ENCODE assay signal across 1 cellular context in the genomic region with DNA sequence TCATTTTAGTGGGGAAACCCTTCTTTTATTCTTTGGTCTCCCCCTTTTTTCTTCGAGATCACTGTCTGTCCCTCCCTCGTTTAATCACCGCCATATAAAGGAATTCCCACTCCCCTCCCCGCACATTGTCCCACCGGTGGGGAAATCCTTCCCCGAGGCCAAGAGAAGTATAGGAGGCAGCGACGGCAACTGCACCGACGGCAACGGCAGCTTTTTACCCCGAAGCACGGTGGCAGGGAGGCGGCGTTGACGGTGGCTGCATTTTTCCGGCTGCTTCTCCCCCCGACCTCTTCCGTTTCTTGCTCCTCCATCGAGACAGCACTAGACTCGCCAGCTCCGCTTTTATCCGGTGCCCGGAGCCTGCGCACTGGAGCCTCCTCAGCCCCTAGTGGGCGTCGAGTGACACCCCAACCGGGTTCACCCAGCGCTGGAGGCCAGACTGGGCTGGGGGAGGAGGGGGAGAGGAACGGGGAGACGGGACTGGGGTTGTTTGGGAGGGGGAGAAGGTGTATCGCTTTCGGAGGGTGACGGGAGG.
TF ChIP-seq lines count a peak whose summit lies in the region.

No MANE protein-coding gene starts in this region.

TF ChIP-seq in K562, 482 proteins besides CTCF, POLR2A, EP300 and RAD21 (continued from another document and continues in another):
- TF ChIP-seq, protein P1, sequence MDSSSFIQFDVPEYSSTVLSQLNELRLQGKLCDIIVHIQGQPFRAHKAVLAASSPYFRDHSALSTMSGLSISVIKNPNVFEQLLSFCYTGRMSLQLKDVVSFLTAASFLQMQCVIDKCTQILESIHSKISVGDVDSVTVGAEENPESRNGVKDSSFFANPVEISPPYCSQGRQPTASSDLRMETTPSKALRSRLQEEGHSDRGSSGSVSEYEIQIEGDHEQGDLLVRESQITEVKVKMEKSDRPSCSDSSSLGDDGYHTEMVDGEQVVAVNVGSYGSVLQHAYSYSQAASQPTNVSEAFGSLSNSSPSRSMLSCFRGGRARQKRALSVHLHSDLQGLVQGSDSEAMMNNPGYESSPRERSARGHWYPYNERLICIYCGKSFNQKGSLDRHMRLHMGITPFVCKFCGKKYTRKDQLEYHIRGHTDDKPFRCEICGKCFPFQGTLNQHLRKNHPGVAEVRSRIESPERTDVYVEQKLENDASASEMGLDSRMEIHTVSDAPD (CRISPR knock-in tag; IDR thresholded peaks at IDR 0.05), result no peak
- TF ChIP-seq NR2C2 (CRISPR knock-in tag; IDR thresholded peaks at IDR 0.05), result peak; percentile 55
- TF ChIP-seq NR2C2 (tag; IDR thresholded peaks at IDR 0.05), result no peak; the same call in 1 of the 2 replicates
- peak; percentile 98 for TF ChIP-seq RBM39 (optimal IDR thresholded peaks at IDR 0.05; ENCODE audit: low read depth, low read length)
- TF ChIP-seq CBX8 (IDR thresholded peaks at IDR 0.05; ENCODE audit: borderline replicate concordance, extremely low read depth, low read depth, low read length, poor library complexity, severe bottlenecking), result no peak
- TF ChIP-seq NR2F6 (CRISPR knock-in tag; IDR thresholded peaks at IDR 0.05), result peak; percentile 89
- no peak; the same call in 1 of the 2 replicates for TF ChIP-seq FOXJ2 (tag; IDR thresholded peaks at IDR 0.05)
- TF ChIP-seq U2AF1 (optimal IDR thresholded peaks at IDR 0.05; ENCODE audit: low read depth, low read length), result peak; percentile 42
- TF ChIP-seq MCM2 (IDR thresholded peaks at IDR 0.05; ENCODE audit: low read depth), result no peak
- no peak for TF ChIP-seq GABPA (tag; conservative IDR thresholded peaks at IDR 0.05; ENCODE audit: low read depth)
- TF ChIP-seq MEF2A (IDR thresholded peaks at IDR 0.05; ENCODE audit: control insufficient read depth, low read depth, low read length), result no peak
- TF ChIP-seq CTBP1 (IDR thresholded peaks at IDR 0.05; ENCODE audit: borderline replicate concordance), result no peak
- TF ChIP-seq KLF13 (tag; IDR thresholded peaks at IDR 0.05; ENCODE audit: borderline replicate concordance, low read depth), result no peak
- peak; percentile 98 for TF ChIP-seq POLR2H (tag; IDR thresholded peaks at IDR 0.05; ENCODE audit: low read depth)
- TF ChIP-seq FOXK2 (conservative IDR thresholded peaks at IDR 0.05 in 1 of 2, IDR thresholded peaks at IDR 0.05 in 1 of 2; ENCODE audit: low read depth in 2 of 2), result peak; percentile 47 to 75; a peak in 2 of 4 replicates
- no peak for TF ChIP-seq ZC3H4 (CRISPR knock-in tag; IDR thresholded peaks at IDR 0.05; ENCODE audit: borderline replicate concordance)
- TF ChIP-seq FOS (IDR thresholded peaks at IDR 0.05; ENCODE audit: extremely low read depth, insufficient read length), result no peak
- no peak for TF ChIP-seq RFX1 (IDR thresholded peaks at IDR 0.05)
- TF ChIP-seq BRD4 (IDR thresholded peaks at IDR 0.05), result peak; percentile 100
- no peak for TF ChIP-seq NFE2L1 (tag; IDR thresholded peaks at IDR 0.05; ENCODE audit: borderline replicate concordance, low read depth)
- no peak; the same call in none of the 2 replicates for TF ChIP-seq ZBED1 (IDR thresholded peaks at IDR 0.05)
- no peak for TF ChIP-seq PTTG1 (tag; IDR thresholded peaks at IDR 0.05; ENCODE audit: low read depth)
- no peak for TF ChIP-seq KDM1A (IDR thresholded peaks at IDR 0.05)
- no peak; a peak in 2 of 4 replicates for TF ChIP-seq SIN3A (IDR thresholded peaks at IDR 0.05; ENCODE audit: borderline replicate concordance in 2 of 2, control insufficient read depth in 1 of 2, low read depth in 2 of 2, low read length in 2 of 2)
- no peak; the same call in 1 of the 2 replicates for TF ChIP-seq TAL1 (IDR thresholded peaks at IDR 0.05)
- TF ChIP-seq ETS2 (tag; IDR thresholded peaks at IDR 0.05; ENCODE audit: borderline replicate concordance, poor library complexity, severe bottlenecking), result no peak
- peak; percentile 44; the same call in 1 of the 2 replicates for TF ChIP-seq JUND (IDR thresholded peaks at IDR 0.05; ENCODE audit: borderline replicate concordance, low read depth, low read length)
- no peak; the same call in 2 of the 3 replicates for TF ChIP-seq JUND (tag; IDR thresholded peaks at IDR 0.05; ENCODE audit: borderline replicate concordance, low read depth, low read length)
- no peak for TF ChIP-seq ILK (tag; IDR thresholded peaks at IDR 0.05; ENCODE audit: borderline replicate concordance, low read depth)
- no peak for TF ChIP-seq CREBBP (IDR thresholded peaks at IDR 0.05; ENCODE audit: low read depth, low read length)
- peak; percentile 86 for TF ChIP-seq MEIS2 (IDR thresholded peaks at IDR 0.05; ENCODE audit: partially characterized antibody)
- no peak for TF ChIP-seq NCOA6 (IDR thresholded peaks at IDR 0.05)
- TF ChIP-seq, protein P2, sequence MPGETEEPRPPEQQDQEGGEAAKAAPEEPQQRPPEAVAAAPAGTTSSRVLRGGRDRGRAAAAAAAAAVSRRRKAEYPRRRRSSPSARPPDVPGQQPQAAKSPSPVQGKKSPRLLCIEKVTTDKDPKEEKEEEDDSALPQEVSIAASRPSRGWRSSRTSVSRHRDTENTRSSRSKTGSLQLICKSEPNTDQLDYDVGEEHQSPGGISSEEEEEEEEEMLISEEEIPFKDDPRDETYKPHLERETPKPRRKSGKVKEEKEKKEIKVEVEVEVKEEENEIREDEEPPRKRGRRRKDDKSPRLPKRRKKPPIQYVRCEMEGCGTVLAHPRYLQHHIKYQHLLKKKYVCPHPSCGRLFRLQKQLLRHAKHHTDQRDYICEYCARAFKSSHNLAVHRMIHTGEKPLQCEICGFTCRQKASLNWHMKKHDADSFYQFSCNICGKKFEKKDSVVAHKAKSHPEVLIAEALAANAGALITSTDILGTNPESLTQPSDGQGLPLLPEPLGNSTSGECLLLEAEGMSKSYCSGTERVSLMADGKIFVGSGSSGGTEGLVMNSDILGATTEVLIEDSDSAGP (CRISPR knock-in tag; IDR thresholded peaks at IDR 0.05), result no peak
- TF ChIP-seq ZNF57 (CRISPR knock-in tag; IDR thresholded peaks at IDR 0.05), result peak; percentile 66; the same call in 1 of the 2 replicates
- TF ChIP-seq, protein P3, sequence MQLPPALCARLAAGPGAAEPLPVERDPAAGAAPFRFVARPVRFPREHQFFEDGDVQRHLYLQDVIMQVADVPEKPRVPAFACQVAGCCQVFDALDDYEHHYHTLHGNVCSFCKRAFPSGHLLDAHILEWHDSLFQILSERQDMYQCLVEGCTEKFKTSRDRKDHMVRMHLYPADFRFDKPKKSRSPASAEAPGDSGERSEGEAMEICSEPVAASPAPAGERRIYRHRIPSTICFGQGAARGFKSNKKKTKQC (CRISPR knock-in tag; IDR thresholded peaks at IDR 0.05), result peak; percentile 72
- TF ChIP-seq ZNF79 (CRISPR knock-in tag; IDR thresholded peaks at IDR 0.05; ENCODE audit: low read depth), result 0 out of 2 replicates have a peak, but pooled peaks have one; percentile 26
- no peak for TF ChIP-seq MYBL2 (IDR thresholded peaks at IDR 0.05; ENCODE audit: low read depth)
- no peak for TF ChIP-seq MYBL2 (CRISPR knock-in tag; IDR thresholded peaks at IDR 0.05; ENCODE audit: borderline replicate concordance)
- TF ChIP-seq TCFL5 (CRISPR knock-in tag; conservative IDR thresholded peaks at IDR 0.05), result no peak; the same call in 1 of the 2 replicates
- TF ChIP-seq SMAD3 (CRISPR knock-in tag; conservative IDR thresholded peaks at IDR 0.05), result peak; percentile 90
- TF ChIP-seq ZNF121 (CRISPR knock-in tag; conservative IDR thresholded peaks at IDR 0.05), result no peak
- TF ChIP-seq MIER1 (IDR thresholded peaks at IDR 0.05; ENCODE audit: low read depth), result 0 out of 2 replicates have a peak, but pooled peaks have one; percentile 51
- TF ChIP-seq RBM17 (IDR thresholded peaks at IDR 0.05; ENCODE audit: borderline replicate concordance, low read depth, low read length), result no peak
- peak; percentile 64; the same call in 1 of the 2 replicates for TF ChIP-seq ZNF347 (CRISPR knock-in tag; IDR thresholded peaks at IDR 0.05; ENCODE audit: low read depth)
- peak; percentile 65 for TF ChIP-seq DNMT1 (IDR thresholded peaks at IDR 0.05)
- TF ChIP-seq ZFP30 (CRISPR knock-in tag; IDR thresholded peaks at IDR 0.05; ENCODE audit: borderline replicate concordance), result 0 out of 2 replicates have a peak, but pooled peaks have one; percentile 61
- TF ChIP-seq ZNF140 (CRISPR knock-in tag; IDR thresholded peaks at IDR 0.05), result no peak; the same call in 1 of the 2 replicates
- no peak for TF ChIP-seq BACH1 (tag; IDR thresholded peaks at IDR 0.05)
- no peak for TF ChIP-seq GATAD2A (IDR thresholded peaks at IDR 0.05)
- TF ChIP-seq, protein P4, sequence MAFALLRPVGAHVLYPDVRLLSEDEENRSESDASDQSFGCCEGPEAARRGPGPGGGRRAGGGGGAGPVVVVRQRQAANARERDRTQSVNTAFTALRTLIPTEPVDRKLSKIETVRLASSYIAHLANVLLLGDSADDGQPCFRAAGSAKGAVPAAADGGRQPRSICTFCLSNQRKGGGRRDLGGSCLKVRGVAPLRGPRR (CRISPR knock-in tag; IDR thresholded peaks at IDR 0.05), result no peak
- TF ChIP-seq HMGN3 (IDR thresholded peaks at IDR 0.05; ENCODE audit: borderline replicate concordance, extremely low read depth, insufficient read length, low read depth, low read length), result no peak
- TF ChIP-seq TAF9B (IDR thresholded peaks at IDR 0.05; ENCODE audit: partially characterized antibody), result no peak
- TF ChIP-seq, protein P5, sequence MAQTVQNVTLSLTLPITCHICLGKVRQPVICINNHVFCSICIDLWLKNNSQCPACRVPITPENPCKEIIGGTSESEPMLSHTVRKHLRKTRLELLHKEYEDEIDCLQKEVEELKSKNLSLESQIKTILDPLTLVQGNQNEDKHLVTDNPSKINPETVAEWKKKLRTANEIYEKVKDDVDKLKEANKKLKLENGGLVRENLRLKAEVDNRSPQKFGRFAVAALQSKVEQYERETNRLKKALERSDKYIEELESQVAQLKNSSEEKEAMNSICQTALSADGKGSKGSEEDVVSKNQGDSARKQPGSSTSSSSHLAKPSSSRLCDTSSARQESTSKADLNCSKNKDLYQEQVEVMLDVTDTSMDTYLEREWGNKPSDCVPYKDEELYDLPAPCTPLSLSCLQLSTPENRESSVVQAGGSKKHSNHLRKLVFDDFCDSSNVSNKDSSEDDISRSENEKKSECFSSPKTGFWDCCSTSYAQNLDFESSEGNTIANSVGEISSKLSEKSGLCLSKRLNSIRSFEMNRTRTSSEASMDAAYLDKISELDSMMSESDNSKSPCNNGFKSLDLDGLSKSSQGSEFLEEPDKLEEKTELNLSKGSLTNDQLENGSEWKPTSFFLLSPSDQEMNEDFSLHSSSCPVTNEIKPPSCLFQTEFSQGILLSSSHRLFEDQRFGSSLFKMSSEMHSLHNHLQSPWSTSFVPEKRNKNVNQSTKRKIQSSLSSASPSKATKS (CRISPR knock-in tag; IDR thresholded peaks at IDR 0.05), result no peak; the same call in 1 of the 2 replicates
- TF ChIP-seq POLR2B (IDR thresholded peaks at IDR 0.05; ENCODE audit: low read depth, partially characterized antibody), result peak; percentile 99
- no peak for TF ChIP-seq POLR3A (IDR thresholded peaks at IDR 0.05; ENCODE audit: borderline replicate concordance, extremely low read depth, insufficient read depth, insufficient read length)
- TF ChIP-seq SMARCC2 (IDR thresholded peaks at IDR 0.05; ENCODE audit: low read depth), result no peak
- TF ChIP-seq TFAM (CRISPR knock-in tag; conservative IDR thresholded peaks at IDR 0.05), result no peak
- peak; percentile 97 for TF ChIP-seq BRD9 (IDR thresholded peaks at IDR 0.05; ENCODE audit: low read depth, partially characterized antibody)
- TF ChIP-seq, protein P6, sequence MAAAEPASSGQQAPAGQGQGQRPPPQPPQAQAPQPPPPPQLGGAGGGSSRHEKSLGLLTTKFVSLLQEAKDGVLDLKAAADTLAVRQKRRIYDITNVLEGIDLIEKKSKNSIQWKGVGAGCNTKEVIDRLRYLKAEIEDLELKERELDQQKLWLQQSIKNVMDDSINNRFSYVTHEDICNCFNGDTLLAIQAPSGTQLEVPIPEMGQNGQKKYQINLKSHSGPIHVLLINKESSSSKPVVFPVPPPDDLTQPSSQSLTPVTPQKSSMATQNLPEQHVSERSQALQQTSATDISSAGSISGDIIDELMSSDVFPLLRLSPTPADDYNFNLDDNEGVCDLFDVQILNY (CRISPR knock-in tag; IDR thresholded peaks at IDR 0.05), result no peak; the same call in 1 of the 2 replicates
- peak; percentile 69; the same call in 1 of the 2 replicates for TF ChIP-seq ZNF696 (CRISPR knock-in tag; conservative IDR thresholded peaks at IDR 0.05)
- TF ChIP-seq, protein P7, sequence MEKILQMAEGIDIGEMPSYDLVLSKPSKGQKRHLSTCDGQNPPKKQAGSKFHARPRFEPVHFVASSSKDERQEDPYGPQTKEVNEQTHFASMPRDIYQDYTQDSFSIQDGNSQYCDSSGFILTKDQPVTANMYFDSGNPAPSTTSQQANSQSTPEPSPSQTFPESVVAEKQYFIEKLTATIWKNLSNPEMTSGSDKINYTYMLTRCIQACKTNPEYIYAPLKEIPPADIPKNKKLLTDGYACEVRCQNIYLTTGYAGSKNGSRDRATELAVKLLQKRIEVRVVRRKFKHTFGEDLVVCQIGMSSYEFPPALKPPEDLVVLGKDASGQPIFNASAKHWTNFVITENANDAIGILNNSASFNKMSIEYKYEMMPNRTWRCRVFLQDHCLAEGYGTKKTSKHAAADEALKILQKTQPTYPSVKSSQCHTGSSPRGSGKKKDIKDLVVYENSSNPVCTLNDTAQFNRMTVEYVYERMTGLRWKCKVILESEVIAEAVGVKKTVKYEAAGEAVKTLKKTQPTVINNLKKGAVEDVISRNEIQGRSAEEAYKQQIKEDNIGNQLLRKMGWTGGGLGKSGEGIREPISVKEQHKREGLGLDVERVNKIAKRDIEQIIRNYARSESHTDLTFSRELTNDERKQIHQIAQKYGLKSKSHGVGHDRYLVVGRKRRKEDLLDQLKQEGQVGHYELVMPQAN (IDR thresholded peaks at IDR 0.05; ENCODE audit: borderline replicate concordance), result peak; percentile 42
- TF ChIP-seq, protein P8, sequence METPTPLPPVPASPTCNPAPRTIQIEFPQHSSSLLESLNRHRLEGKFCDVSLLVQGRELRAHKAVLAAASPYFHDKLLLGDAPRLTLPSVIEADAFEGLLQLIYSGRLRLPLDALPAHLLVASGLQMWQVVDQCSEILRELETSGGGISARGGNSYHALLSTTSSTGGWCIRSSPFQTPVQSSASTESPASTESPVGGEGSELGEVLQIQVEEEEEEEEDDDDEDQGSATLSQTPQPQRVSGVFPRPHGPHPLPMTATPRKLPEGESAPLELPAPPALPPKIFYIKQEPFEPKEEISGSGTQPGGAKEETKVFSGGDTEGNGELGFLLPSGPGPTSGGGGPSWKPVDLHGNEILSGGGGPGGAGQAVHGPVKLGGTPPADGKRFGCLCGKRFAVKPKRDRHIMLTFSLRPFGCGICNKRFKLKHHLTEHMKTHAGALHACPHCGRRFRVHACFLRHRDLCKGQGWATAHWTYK (CRISPR knock-in tag; IDR thresholded peaks at IDR 0.05), result no peak
- TF ChIP-seq SREBF1 (IDR thresholded peaks at IDR 0.05; ENCODE audit: borderline replicate concordance, low read depth, low read length), result no peak
- TF ChIP-seq, protein P9, sequence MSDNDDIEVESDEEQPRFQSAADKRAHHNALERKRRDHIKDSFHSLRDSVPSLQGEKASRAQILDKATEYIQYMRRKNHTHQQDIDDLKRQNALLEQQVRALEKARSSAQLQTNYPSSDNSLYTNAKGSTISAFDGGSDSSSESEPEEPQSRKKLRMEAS (CRISPR knock-in tag; IDR thresholded peaks at IDR 0.05), result peak; percentile 48
- peak; percentile 97 for TF ChIP-seq GTF2E2 (tag; IDR thresholded peaks at IDR 0.05)
